In the genomic region with DNA sequence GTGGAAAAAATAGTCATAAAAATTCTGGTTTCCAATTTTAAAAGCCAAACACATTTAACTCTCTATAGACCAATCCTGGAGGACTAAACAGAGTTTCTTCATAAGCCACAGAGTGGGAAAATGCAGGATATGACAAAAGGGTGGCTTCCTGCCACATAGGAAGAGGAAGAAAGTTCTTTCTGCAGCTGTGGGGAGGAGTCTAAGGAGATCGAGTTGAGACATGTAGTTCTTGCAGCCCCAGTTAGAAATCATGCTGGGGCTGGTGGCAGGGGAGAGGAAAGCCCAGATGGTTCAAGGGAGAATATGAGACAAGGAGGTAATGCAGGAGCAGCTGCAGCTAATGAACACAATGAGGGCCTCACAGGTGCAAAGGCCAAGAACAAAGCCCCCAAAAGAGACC, we compare ENCODE assay signal across 8 cellular contexts.
DNase-seq lines count a peak whose midpoint lies in the region; ATAC-seq and TF ChIP-seq lines count a peak whose summit lies in the region.

No MANE protein-coding gene starts in this region.

- ATAC-seq in esophagus mucosa: peak; percentile 45
- ATAC-seq in upper lobe of right lung: peak; percentile 81
- ATAC-seq in GM19351 (IDR thresholded peaks at IDR 0.05; ENCODE audit: unreplicated experiment): no peak

- no peaks in the 10 kb centered on the region for H3K9me3 ChIP-seq in breast epithelium
- no peaks in the 10 kb centered on the region for H3K9me3 ChIP-seq in OCI-LY7 (ENCODE audit: low read length)
- H3K9me3 ChIP-seq in upper lobe of right lung: no peaks in the 10 kb centered on the region

- BruUV-seq in MCF 10A (replicated peaks; lab: Mats Ljungman, UMichigan): no TSS peak
- BruUV-seq in OCI-LY7 (replicated peaks; lab: Mats Ljungman, UMichigan): no TSS peak

- no peaks in the 10 kb centered on the region for H3K9me2 ChIP-seq in OCI-LY7 (ENCODE audit: insufficient read depth, low read length)

- peak overlapping the region; percentile 59 for H3K27ac Mint-ChIP-seq in MCF 10A (ENCODE audit: low read depth, unreplicated experiment)

- no peaks in the 10 kb centered on the region for H4K20me1 ChIP-seq in OCI-LY7 (ENCODE audit: insufficient read depth, low read length)

- peak overlapping the region; percentile 1 for H3K4me3 Mint-ChIP-seq in MCF 10A (ENCODE audit: unreplicated experiment)

- peak overlapping the region; percentile 47; the same call in 1 of the 2 replicates for H2AFZ ChIP-seq in OCI-LY7 (ENCODE audit: low read length)

- TF ChIP-seq POLR2A in breast epithelium (IDR thresholded peaks at IDR 0.05): no peak

- H3K4me1 ChIP-seq in breast epithelium (peaks cover 0 to 5% of the 10 kb centered on the region in 2 donors), OCI-LY7 (ENCODE audit: insufficient read depth, low read length, poor library complexity, severe bottlenecking) (no peaks in the 10 kb centered on the region), upper lobe of right lung (peaks cover 3% of the 10 kb centered on the region)

- H3K27ac ChIP-seq in breast epithelium: no peak overlapping the region
- H3K27ac ChIP-seq in OCI-LY7 (ENCODE audit: low read depth, low read length, poor library complexity, severe bottlenecking): no peak overlapping the region
- H3K27ac ChIP-seq in upper lobe of right lung: no peak overlapping the region

- no peaks in the 10 kb centered on the region for H3K79me2 ChIP-seq in OCI-LY7 (ENCODE audit: insufficient read depth, low read depth, low read length)

- no peaks in the 10 kb centered on the region for H3K9me3 Mint-ChIP-seq in MCF 10A (ENCODE audit: unreplicated experiment)

- no peak overlapping the region for H3K4me2 ChIP-seq in OCI-LY7 (ENCODE audit: low read length)

- DNase-seq in MCF 10A (ENCODE audit: unreplicated experiment): peak; percentile 70
- DNase-seq in breast epithelium (ENCODE audit: low spot score in 2 of 2): no peak
- DNase-seq in OCI-LY7 (ENCODE audit: low spot score): peak; percentile 13
- no peak for DNase-seq in upper lobe of right lung
- DNase-seq in cerebellum (ENCODE audit: low spot score): no peak
- no peak for DNase-seq in stimulated activated naive CD4-positive, alpha-beta T cell treated with Interleukin-2 at 50 U/mL for 16 hours (lab: John Stamatoyannopoulos, UW)

- H3K4me3 ChIP-seq in breast epithelium (no peak overlapping the region), OCI-LY7 (ENCODE audit: low read depth, low read length, poor library complexity, severe bottlenecking) (no peak overlapping the region), upper lobe of right lung (no peak overlapping the region)

- no peaks in the 10 kb centered on the region for H3K36me3 Mint-ChIP-seq in MCF 10A (ENCODE audit: insufficient read depth, unreplicated experiment)

- peaks cover 7% of the 10 kb centered on the region for H3K4me1 Mint-ChIP-seq in MCF 10A (ENCODE audit: insufficient read depth, unreplicated experiment)

- no peaks in the 10 kb centered on the region for H3K27me3 Mint-ChIP-seq in MCF 10A (ENCODE audit: insufficient read depth, unreplicated experiment)

- intact Hi-C loops in MCF 10A (cut with micrococcal nuclease) (no loop called here), breast epithelium (cut with DNase I; ENCODE audit: low total_unique reads) (no loop called here), OCI-LY7 (cut with micrococcal nuclease; ENCODE audit: unreplicated experiment) (no loop called here), upper lobe of right lung (cut with DNase I) (no loop called here)

- POLR2A ChIA-PET in MCF 10A (lab: Yijun Ruan, JAX): interaction anchor here (0.6 to 1.3 kb wide), 4 partner anchors 8 to 180 kb away, joined by 3 to 7 read pairs (median 4); no protein-coding TSS in a partner anchor
- POLR2A ChIA-PET in OCI-LY7 (lab: Charles Lee): interaction anchor here (0.9 to 1.2 kb wide), 2 partner anchors 15 to 69 kb away, joined by 3 read pairs; no protein-coding TSS in a partner anchor

- TF ChIP-seq CTCF in MCF 10A (IDR thresholded peaks at IDR 0.05; ENCODE audit: unreplicated experiment) (no peak), breast epithelium (IDR thresholded peaks at IDR 0.05) (no peak), OCI-LY7 (conservative IDR thresholded peaks at IDR 0.05; ENCODE audit: low read length) (no peak), upper lobe of right lung (IDR thresholded peaks at IDR 0.05) (no peak)

- no peaks in the 10 kb centered on the region for H3K27me3 ChIP-seq in breast epithelium
- H3K27me3 ChIP-seq in upper lobe of right lung: no peaks in the 10 kb centered on the region

- H3K36me3 ChIP-seq in breast epithelium (no peaks in the 10 kb centered on the region), OCI-LY7 (ENCODE audit: insufficient read depth, low read length) (no peaks in the 10 kb centered on the region), upper lobe of right lung (no peaks in the 10 kb centered on the region)

- CTCF ChIA-PET in MCF 10A (lab: Yijun Ruan, JAX) (interaction anchor here (0.5 to 0.6 kb wide), 2 partner anchors 100 to 101 kb away, joined by 3 to 4 read pairs; no protein-coding TSS in a partner anchor), OCI-LY7 (lab: Charles Lee; ENCODE audit: unreplicated experiment) (no interaction called here)

Comparison
In these comparisons a context has a peak if more than half of its experiments do, and no peak if none do; other contexts are left out.
1. DNase-seq: peak in MCF 10A (single experiment) and OCI-LY7 (single experiment); none in breast epithelium (0 of 2), upper lobe of right lung (single experiment), cerebellum (single experiment) and stimulated activated naive CD4-positive, alpha-beta T cell treated with Interleukin-2 at 50 U/mL for 16 hours (single experiment).